In the genomic region with DNA sequence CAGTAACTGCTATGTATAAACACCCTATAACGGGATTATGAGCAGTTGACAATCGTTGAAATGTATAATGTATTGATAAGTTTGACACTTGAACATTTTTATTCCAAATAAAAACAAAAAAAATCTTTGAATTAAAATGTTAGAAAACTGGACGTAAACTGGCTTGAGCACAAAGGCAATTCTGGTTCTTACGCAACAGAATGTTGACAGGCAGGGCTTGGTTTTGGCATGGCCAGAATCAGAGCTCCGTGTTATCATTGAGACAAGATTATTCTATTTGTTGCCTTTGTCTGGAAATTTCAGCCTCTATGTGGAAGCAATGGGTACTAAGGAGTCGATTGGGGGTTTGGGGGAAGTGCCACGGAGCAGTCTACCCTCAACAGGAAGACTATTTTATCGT, we compare ENCODE assay signal across 27 cellular contexts.
"Had no signal": no experiment of that assay in that cellular context is flagged by ENCODE, and none has a peak within 500 bp of the region (broad histone marks: within the 10 kb centered on the region; RNA-seq: fewer than 3 reads in every experiment).

No MANE protein-coding gene starts in this region.

- H3K4me1 ChIP-seq: psoas muscle, spleen, thyroid gland, upper lobe of left lung, vagina had no signal

- H3K27me3 ChIP-seq: neutrophil, pancreas, spleen, stomach, thyroid gland, tibial nerve, upper lobe of left lung, vagina had no signal

- H3K27ac ChIP-seq: neutrophil, pancreas, psoas muscle, skin epidermis, spleen, stomach, thoracic aorta, thyroid gland, tibial nerve, upper lobe of left lung, vagina had no signal

- H3K4me3 ChIP-seq: pancreas, psoas muscle, skin epidermis, smooth muscle cell, spleen, stomach, thoracic aorta, thyroid gland, tibial nerve, upper lobe of left lung, vagina had no signal

- ATAC-seq: naive thymus-derived CD8-positive, alpha-beta T cell; natural killer cell treated with Interleukin-12 subunit alpha and Interleukin-12 subunit beta and Interleukin-15 and Interleukin-18, amount 100 ng/mL, for 72 hours; pancreas; psoas muscle; right cardiac atrium; sciatic nerve; stimulated activated effector memory CD8-positive, alpha-beta T cell treated with anti-CD3 and anti-CD28 coated beads, Interleukin-12 subunit alpha, Interleukin-12 subunit beta, amount 100 ng/mL, for 72 hours; stimulated activated naive B cell treated with anti-CD40 and anti-IgM and Interleukin-4, amounts not matched to agents 10 μg/mL and 1 μg/mL and 100 μg/mL, for 72 hours had no signal

- H3K4me2 ChIP-seq: smooth muscle cell had no signal

- DNase-seq: naive thymus-derived CD8-positive, alpha-beta T cell; nephron progenitor cell; nucleus accumbens; pancreas; psoas muscle; spleen; stimulated activated CD4-positive, alpha-beta T cell treated with anti-CD3 and anti-CD28 coated beads, Interleukin-15, amount 100 ng/mL, for 24 hours; stimulated activated CD4-positive, alpha-beta T cell treated with anti-CD3 and anti-CD28 coated beads, Interleukin-2, amount 100 ng/mL, for 24 hours; stimulated activated CD4-positive, alpha-beta T cell treated with anti-CD3 and anti-CD28 coated beads, Interleukin-2, amount 100 ng/mL, for 48 hours; stimulated activated CD4-positive, alpha-beta T cell treated with anti-CD3 and anti-CD28 coated beads, Interleukin-4, amount 100 ng/mL, for 24 hours; stimulated activated naive B cell treated with anti-CD40 and anti-IgM and Interleukin-4, amounts not matched to agents 10 μg/mL and 1 μg/mL and 100 μg/mL, for 72 hours; stimulated activated naive CD4-positive, alpha-beta T cell treated with Interleukin-2 at 50 U/mL for 16 hours; stomach; thyroid gland; trophoblast cell; upper lobe of left lung had no signal

- H3K9me3 ChIP-seq: neutrophil, pancreas, psoas muscle, spleen, stomach, thoracic aorta, thyroid gland, upper lobe of left lung, vagina had no signal

- H3K36me3 ChIP-seq: neutrophil, pancreas, spleen, stomach, thoracic aorta, thyroid gland, tibial nerve, upper lobe of left lung, vagina had no signal

- FAIRE-seq: pancreas, urothelium cell line had no signal
